Comparison of ENCODE assay signal across 8 cellular contexts in genomic region chr2:64646007-64646880, GRCh38. TPM values are rescaled to one million over a fixed set of nuclear protein-coding genes. Genes with fewer than 3 reads are reported as not detected.
DNase-seq lines count a peak whose midpoint lies in the region; ATAC-seq, FAIRE-seq and TF ChIP-seq lines count a peak whose summit lies in the region.

No MANE protein-coding gene starts in this region.

- H3K4me1 Mint-ChIP-seq in HFFc6 (ENCODE audit: low read depth): peaks cover 92% of the 10 kb centered on the region
- H3K4me1 Mint-ChIP-seq in activated CD8-positive, alpha-beta memory T cell treated with anti-CD3 and anti-CD28 coated beads, Interleukin-2, amount 10 ng/mL, durations not matched to agents 7 days and 5 days: peaks cover 78% of the 10 kb centered on the region

- H3K27me3 Mint-ChIP-seq in HFFc6 (ENCODE audit: insufficient read depth): no peaks in the 10 kb centered on the region; the same call in 1 of the 2 replicates
- no peaks in the 10 kb centered on the region for H3K27me3 Mint-ChIP-seq in activated CD8-positive, alpha-beta memory T cell treated with anti-CD3 and anti-CD28 coated beads, Interleukin-2, amount 10 ng/mL, durations not matched to agents 7 days and 5 days

- DNase-seq in AML-193 (lab: John Stamatoyannopoulos, UW) (peak; percentile 70 to 75), HFFc6 (peak; percentile 47), NOMO-1 (lab: John Stamatoyannopoulos, UW; ENCODE audit: unreplicated experiment in 2 of 2) (peak; percentile 46 to 78), myocyte (ENCODE audit: low read depth) (peak; percentile 81)
- DNase-seq in activated CD8-positive, alpha-beta memory T cell treated with anti-CD3 and anti-CD28 coated beads, Interleukin-2, amount 10 ng/mL, durations not matched to agents 7 days and 5 days: peak; percentile 87
- peak; percentile 81 for DNase-seq in stimulated activated CD8-positive, alpha-beta memory T cell treated with anti-CD3 and anti-CD28 coated beads, Interleukin-7, amount 100 ng/mL, for 24 hours (ENCODE audit: low read depth)

- TF ChIP-seq CTCF in HFFc6 (IDR thresholded peaks at IDR 0.05): peak; percentile 100

- H3K27ac Mint-ChIP-seq in HFFc6: peak overlapping the region; percentile 47
- H3K27ac Mint-ChIP-seq in activated CD8-positive, alpha-beta memory T cell treated with anti-CD3 and anti-CD28 coated beads, Interleukin-2, amount 10 ng/mL, durations not matched to agents 7 days and 5 days: peak overlapping the region; percentile 41

- no peak for ATAC-seq in activated CD8-positive, alpha-beta memory T cell treated with anti-CD3 and anti-CD28 coated beads, Interleukin-2, amount 10 ng/mL, durations not matched to agents 7 days and 5 days
- no peak for ATAC-seq in HG03045 (IDR thresholded peaks at IDR 0.05; ENCODE audit: unreplicated experiment)

- H3K36me3 Mint-ChIP-seq in HFFc6 (ENCODE audit: low read depth): no peaks in the 10 kb centered on the region
- peaks cover 5% of the 10 kb centered on the region for H3K36me3 Mint-ChIP-seq in activated CD8-positive, alpha-beta memory T cell treated with anti-CD3 and anti-CD28 coated beads, Interleukin-2, amount 10 ng/mL, durations not matched to agents 7 days and 5 days

- CTCF ChIA-PET in activated CD8-positive, alpha-beta memory T cell treated with anti-CD3 and anti-CD28 coated beads, Interleukin-2, amount 10 ng/mL, durations not matched to agents 7 days and 5 days (lab: Charles Lee): interaction anchor here (0.6 to 5.5 kb wide), 55 partner anchors 8 to 315 kb away, joined by 3 to 54 read pairs (median 5); partner anchors contain the start of genes AFTPH and SERTAD2

- FAIRE-seq in endometrium (lab: Jason Lieb, UNC): peak; percentile 64

- peak overlapping the region; percentile 62 for H3K4me3 Mint-ChIP-seq in HFFc6
- no peak overlapping the region for H3K4me3 Mint-ChIP-seq in activated CD8-positive, alpha-beta memory T cell treated with anti-CD3 and anti-CD28 coated beads, Interleukin-2, amount 10 ng/mL, durations not matched to agents 7 days and 5 days

- no peaks in the 10 kb centered on the region for H3K9me3 Mint-ChIP-seq in HFFc6
- H3K9me3 Mint-ChIP-seq in activated CD8-positive, alpha-beta memory T cell treated with anti-CD3 and anti-CD28 coated beads, Interleukin-2, amount 10 ng/mL, durations not matched to agents 7 days and 5 days (ENCODE audit: low read depth): no peaks in the 10 kb centered on the region

RNA-seq across cellular contexts. Expression of gene SERTAD2, which starts 7.5 kb away (rescaled TPM):
- 10 to 100 TPM; 22.2 to 33.9 (median 29.1) TPM for total RNA-seq in HFFc6 (2021; fragmentation: NEBNext Ultra II Directional; extraction: Animal tissue kit (Norgen Biotek cat#: 25700))
- 10 to 100 TPM; 24.3 to 53.7 TPM for total RNA-seq in activated CD8-positive, alpha-beta memory T cell treated with anti-CD3 and anti-CD28 coated beads, Interleukin-2, amount 10 ng/mL, durations not matched to agents 7 days and 5 days
- total RNA-seq in myocyte: 22.1 and 24.9 TPM in 2 replicates
- 24.1 TPM for polyA plus RNA-seq in myocyte (2012)
